In the genomic region with DNA sequence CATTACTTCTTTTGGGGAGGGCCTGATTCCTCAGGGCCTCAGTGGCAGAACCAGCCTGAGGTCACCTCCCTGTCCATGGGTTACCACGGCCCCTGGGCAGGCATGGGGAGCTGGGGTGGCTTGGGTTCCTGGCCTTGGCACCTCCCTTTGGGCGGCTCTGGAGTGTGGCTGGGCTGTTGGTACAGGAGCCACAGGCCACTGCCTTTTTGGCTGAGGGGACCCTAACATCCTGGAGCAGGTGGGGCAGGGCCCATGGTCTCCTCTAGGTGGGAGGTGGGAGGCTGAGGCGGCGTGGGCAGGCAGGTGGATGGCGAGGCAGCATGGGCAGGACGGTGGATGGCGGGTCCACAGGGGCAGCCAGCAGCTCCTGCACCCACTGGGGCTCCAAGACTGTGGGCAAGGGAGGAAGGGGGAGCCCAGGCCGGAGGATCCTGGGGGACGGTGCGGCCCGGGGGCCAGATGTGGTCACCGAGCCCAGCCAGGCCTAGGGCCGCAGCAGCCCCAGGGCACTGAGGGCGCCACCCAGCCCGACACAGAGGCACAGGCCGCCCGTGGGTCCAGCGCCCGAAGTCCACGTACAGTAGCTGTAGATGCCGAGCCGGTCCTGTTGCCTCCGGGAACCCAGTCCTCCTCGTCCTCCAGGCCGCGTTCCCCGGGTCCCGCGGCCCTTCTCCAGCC, we compare ENCODE assay signal across 11 cellular contexts. TPM values are rescaled to one million over a fixed set of nuclear protein-coding genes. Genes with fewer than 3 reads are reported as not detected.
"Had no signal": no experiment of that assay in that cellular context is flagged by ENCODE, and none has a peak within 500 bp of the region (broad histone marks: within the 10 kb centered on the region; RNA-seq: fewer than 3 reads in every experiment).

No MANE protein-coding gene starts in this region.

- H3K4me3 ChIP-seq: K562 had no signal

- H3K9ac ChIP-seq: KMS-11 had no signal

- H3K4me2 ChIP-seq: KMS-11 had no signal

- H3K4me1 Mint-ChIP-seq: IgD-negative memory B cell had no signal

- H3K4me3 Mint-ChIP-seq: IgD-negative memory B cell had no signal

- DNase-seq: IMR-90, KBM-7, KG1 had no signal

- H3K36me3 Mint-ChIP-seq: IgD-negative memory B cell had no signal

- H3K27ac Mint-ChIP-seq: IgD-negative memory B cell had no signal

- FAIRE-seq: HepG2, HTR-8/SVneo, K562 had no signal

- ATAC-seq: K562 had no signal

- H3K27ac ChIP-seq: HL-60, KMS-11 had no signal

RNA-seq across cellular contexts. Expression of gene SYCE1, which starts 2.4 kb away (rescaled TPM):
- total RNA-seq: HepG2, HT-29, IMR-90, K562 had no signal
- polyA plus RNA-seq: HepG2, IgD-negative memory B cell, IMR-90, K562 had no signal

RNA-seq across cellular contexts. Expression of gene CYP2E1, which starts 40.6 kb away (rescaled TPM):
- total RNA-seq: HT-29 had no signal
- polyA plus RNA-seq: IgD-negative memory B cell had no signal

RNA-seq across cellular contexts. Expression of gene FRG2B, which starts 58.8 kb away (rescaled TPM):
- total RNA-seq: HepG2, HT-29, HT1080, IMR-90, K562 had no signal
- polyA plus RNA-seq: HepG2, IgD-negative memory B cell, IMR-90, K562 had no signal
